Comparison of ENCODE assay signal across 11 cellular contexts in genomic region chr17:76153640-76154039, GRCh38. TPM values are rescaled to one million over a fixed set of nuclear protein-coding genes. Genes with fewer than 3 reads are reported as not detected.
A peak's percentile ranks its signal among the peaks of the same experiment; 100 is the strongest.
DNase-seq lines count a peak whose midpoint lies in the region; ATAC-seq, FAIRE-seq and TF ChIP-seq lines count a peak whose summit lies in the region.
"Had no signal": no experiment of that assay in that cellular context is flagged by ENCODE, and none has a peak within 500 bp of the region (broad histone marks: within the 10 kb centered on the region; RNA-seq: fewer than 3 reads in every experiment).

No MANE protein-coding gene starts in this region.

- FAIRE-seq in GM19239 (lab: Jason Lieb, UNC): no peak

- no peaks in the 10 kb centered on the region for H3K79me2 ChIP-seq in SK-N-SH (ENCODE audit: insufficient read depth)

- H3K9me3 ChIP-seq in SK-N-SH (no peaks in the 10 kb centered on the region), esophagus muscularis mucosa (no peaks in the 10 kb centered on the region)

- TF ChIP-seq EP300 in SK-N-SH (IDR thresholded peaks at IDR 0.05; ENCODE audit: borderline replicate concordance in 1 of 2, low read depth in 1 of 2, low read length in 1 of 2) (no peak), esophagus muscularis mucosa (IDR thresholded peaks at IDR 0.05) (no peak)

- no peaks in the 10 kb centered on the region for H3K4me1 ChIP-seq in SK-N-SH (ENCODE audit: control insufficient read depth in 1 of 2, insufficient read depth in 2 of 2, low read depth in 1 of 2, low read length in 1 of 2)
- H3K4me1 ChIP-seq in esophagus muscularis mucosa: peaks cover 0 to 34% (median 17%) of the 10 kb centered on the region in 4 donors
- H3K4me1 ChIP-seq in rectal smooth muscle tissue (ENCODE audit: control insufficient read depth, insufficient read depth, low read length): peaks cover 8% of the 10 kb centered on the region

- H3K4me2 ChIP-seq in SK-N-SH: no peak overlapping the region

- POLR2A ChIA-PET in SK-N-SH (lab: Yijun Ruan, JAX): no interaction called here

- no peak overlapping the region for H3K4me3 ChIP-seq in SK-N-SH (ENCODE audit: low read depth in 2 of 2, low read length in 1 of 2)
- no peak overlapping the region for H3K4me3 ChIP-seq in esophagus muscularis mucosa
- no peak overlapping the region for H3K4me3 ChIP-seq in rectal smooth muscle tissue (ENCODE audit: low read length)

- peaks cover 0 to 7% of the 10 kb centered on the region in 2 experiments for H3K36me3 ChIP-seq in SK-N-SH (replicated peaks in 1 of 2; ENCODE audit: control insufficient read depth in 1 of 2, insufficient read depth in 2 of 2, low read length in 1 of 2)
- peaks cover 0 to 3% (median 0%) of the 10 kb centered on the region in 4 donors for H3K36me3 ChIP-seq in esophagus muscularis mucosa
- peaks cover 4% of the 10 kb centered on the region for H3K36me3 ChIP-seq in rectal smooth muscle tissue (ENCODE audit: control insufficient read depth, insufficient read depth, low read length)

- H3F3A ChIP-seq in SK-N-SH (replicated peaks; ENCODE audit: insufficient read depth): no peaks in the 10 kb centered on the region

- H4K20me1 ChIP-seq in SK-N-SH (ENCODE audit: insufficient read depth): no peaks in the 10 kb centered on the region

- DNase-seq in DMS53 (lab: John Stamatoyannopoulos, UW) (peak; percentile 35), DMS53 treated with DMSO at 0.1 percent for 48 hours (lab: John Stamatoyannopoulos, UW; ENCODE audit: unreplicated experiment) (no peak), SK-N-SH (no peak), esophagus muscularis mucosa (ENCODE audit: extremely low spot score) (no peak), GM19239 (ENCODE audit: insufficient read length, low spot score) (no peak), NCI-H510A (lab: John Stamatoyannopoulos, UW) (no peak)
- DNase-seq: 8988T, HCEC 1CT, natural killer cell had no signal

- TF ChIP-seq CTCF in SK-N-SH (IDR thresholded peaks at IDR 0.05) (peak; percentile 37), esophagus muscularis mucosa (IDR thresholded peaks at IDR 0.05) (peak; percentile 17 to 27 (median 17))

- CTCF ChIA-PET in SK-N-SH (lab: Yijun Ruan, JAX): interaction anchor here (1.2 to 16.5 kb wide), 6 partner anchors 11 to 139 kb away, joined by 4 to 119 read pairs (median 6); no protein-coding TSS in a partner anchor

- H3K27me3 ChIP-seq in SK-N-SH (ENCODE audit: insufficient read depth) (no peaks in the 10 kb centered on the region), esophagus muscularis mucosa (no peaks in the 10 kb centered on the region), rectal smooth muscle tissue (ENCODE audit: control insufficient read depth, insufficient read depth, low read length) (no peaks in the 10 kb centered on the region)

- no peak; the same call in 1 of the 2 replicates for TF ChIP-seq RAD21 in SK-N-SH (IDR thresholded peaks at IDR 0.05; ENCODE audit: low read length)

- intact Hi-C loops in esophagus muscularis mucosa (cut with DNase I): no loop called here

- H3K9ac ChIP-seq in SK-N-SH: no peak overlapping the region
- H3K9ac ChIP-seq in rectal smooth muscle tissue (ENCODE audit: low read length): no peak overlapping the region

- no peak overlapping the region for H2AFZ ChIP-seq in SK-N-SH (ENCODE audit: low read depth)

- H3K9me2 ChIP-seq in SK-N-SH: no peaks in the 10 kb centered on the region

- H3K27ac ChIP-seq in SK-N-SH (ENCODE audit: low read depth in 2 of 2, low read length in 1 of 2): no peak overlapping the region
- no peak overlapping the region for H3K27ac ChIP-seq in esophagus muscularis mucosa (replicated peaks in 1 of 4)
- H3K27ac ChIP-seq in rectal smooth muscle tissue (ENCODE audit: low read depth, low read length): peak overlapping the region; percentile 35

- no peak for ATAC-seq in HG02973 (IDR thresholded peaks at IDR 0.05; ENCODE audit: unreplicated experiment)
- ATAC-seq: natural killer cell had no signal

- TF ChIP-seq POLR2A in esophagus muscularis mucosa (IDR thresholded peaks at IDR 0.05; ENCODE audit: low read depth): no peak

- WGBS in SK-N-SH (ENCODE audit: low lambda C conversion rate): 90% methylated on average over 5 of the region's 5 CpGs
- 57% methylated on average over 5 of the region's 5 CpGs for WGBS in esophagus muscularis mucosa

TF ChIP-seq in SK-N-SH, 30 proteins besides CTCF, POLR2A, EP300 and RAD21:
- TF ChIP-seq RXRA (IDR thresholded peaks at IDR 0.05; ENCODE audit: borderline replicate concordance, low read depth) (no peak), JUND (IDR thresholded peaks at IDR 0.05) (no peak), TAF1 (IDR thresholded peaks at IDR 0.05; ENCODE audit: borderline replicate concordance, low read depth, low read length) (no peak), YY1 (IDR thresholded peaks at IDR 0.05; ENCODE audit: low read depth) (no peak), ELF1 (IDR thresholded peaks at IDR 0.05) (no peak), MXI1 (IDR thresholded peaks at IDR 0.05; ENCODE audit: low read depth, low read length) (no peak), REST (IDR thresholded peaks at IDR 0.05; ENCODE audit: low read depth, low read length) (no peak), NRF1 (IDR thresholded peaks at IDR 0.05; ENCODE audit: low read depth, low read length) (no peak), SMC3 (IDR thresholded peaks at IDR 0.05; ENCODE audit: low read depth, low read length) (no peak)
TF ChIP-seq in SK-N-SH: peak in this region for 0.

RNA-seq across cellular contexts. Expression of gene FOXJ1, which starts 12.6 kb away (rescaled TPM):
- polyA plus RNA-seq in SK-N-SH (2012; rRNA removed): not detected in 2 replicates
- polyA plus RNA-seq in SK-N-SH (2012; cell fraction: cytosol; rRNA removed): 0.01 TPM in 2 replicates
- polyA plus RNA-seq in SK-N-SH (2012; cell fraction: nucleus; rRNA removed): 0.07 and 0.09 TPM in 2 replicates
- under 1 TPM in 1 of 4 donors, not detected in 3; 0.32 TPM for total RNA-seq in esophagus muscularis mucosa

RNA-seq across cellular contexts. Expression of gene EXOC7, which starts 50.1 kb away (rescaled TPM):
- 129 and 167 TPM in 2 replicates for polyA plus RNA-seq in SK-N-SH (2012; rRNA removed)
- 58.5 and 83.4 TPM in 2 replicates for polyA plus RNA-seq in SK-N-SH (2012; cell fraction: cytosol; rRNA removed)
- 364 and 387 TPM in 2 replicates for polyA plus RNA-seq in SK-N-SH (2012; cell fraction: nucleus; rRNA removed)
- total RNA-seq in esophagus muscularis mucosa: 10 to 100 TPM; 65.2 to 94.4 (median 77.1) TPM
